Comparison of ENCODE assay signal across 1 cellular context in genomic region chr5:179791881-179792611, GRCh38.
TF ChIP-seq lines count a peak whose summit lies in the region.

No MANE protein-coding gene starts in this region.

TF ChIP-seq in HepG2, 621 proteins besides CTCF, POLR2A, EP300 and RAD21:
- TF ChIP-seq RBM22 (optimal IDR thresholded peaks at IDR 0.05; ENCODE audit: low read length) (peak; percentile 16), AGO1 (IDR thresholded peaks at IDR 0.05; ENCODE audit: low read depth, low read length, poor library complexity, severe bottlenecking) (peak; percentile 17), TIGD3 (CRISPR knock-in tag; IDR thresholded peaks at IDR 0.05; ENCODE audit: borderline replicate concordance) (no peak), AGO2 (optimal IDR thresholded peaks at IDR 0.05; ENCODE audit: low read depth, low read length) (peak; percentile 45)
TF ChIP-seq in HepG2: peak in this region for 3.
